Comparison of ENCODE assay signal across 26 cellular contexts in the genomic region with DNA sequence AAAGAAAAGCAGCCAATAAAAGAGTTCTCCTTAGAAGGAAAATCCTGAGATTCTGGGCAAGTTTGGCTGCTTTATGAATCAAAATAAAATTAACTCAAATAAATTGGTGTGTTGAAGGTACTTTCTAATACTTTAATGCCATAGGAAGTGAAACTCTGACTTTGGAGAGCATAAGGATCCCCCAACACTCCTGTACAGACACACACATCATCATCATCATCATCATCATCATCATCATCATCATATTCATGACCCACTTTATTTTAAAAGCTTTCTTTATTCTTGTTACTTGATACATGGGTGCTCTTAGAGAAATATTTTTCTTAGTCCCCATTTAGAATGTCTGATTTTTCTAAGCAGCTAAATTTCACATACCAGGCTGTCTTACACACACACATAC.
"Had no signal": no experiment of that assay in that cellular context is flagged by ENCODE, and none has a peak within 500 bp of the region (broad histone marks: within the 10 kb centered on the region; RNA-seq: fewer than 3 reads in every experiment).

No MANE protein-coding gene starts in this region.

- DNase-seq: activated CD4-positive, alpha-beta memory T cell treated with anti-CD3 and anti-CD28 coated beads for 36 hours; activated CD4-positive, alpha-beta T cell treated with anti-CD3 and anti-CD28 coated beads, Interleukin-2, amount 10 ng/mL, durations not matched to agents 24 days and 14 days; activated CD8-positive, alpha-beta memory T cell treated with anti-CD3 and anti-CD28 coated beads, Interleukin-2, amount 50 U/mL, for 48 hours; activated gamma-delta T cell; activated naive CD4-positive, alpha-beta T cell treated with anti-CD3 and anti-CD28 coated beads, Interleukin-2, amount 10 ng/mL, durations not matched to agents 7 days and 5 days; activated naive CD8-positive, alpha-beta T cell treated with anti-CD3 and anti-CD28 coated beads, Interleukin-2, amount 10 ng/mL, durations not matched to agents 7 days and 5 days; activated T-cell treated with anti-CD3 and anti-CD28 coated beads, Interleukin-2, amount 50 U/mL, for 24 hours; cerebellar nuclear complex; colonic mucosa; effector CD8-positive, alpha-beta T cell; erythroblast; gastrocnemius medialis; glutamatergic neuron; left ventricle myocardium superior; naive thymus-derived CD4-positive, alpha-beta T cell; nucleus accumbens; stimulated activated CD4-positive, alpha-beta T cell treated with anti-CD3 and anti-CD28 coated beads, Interleukin-15, amount 100 ng/mL, for 24 hours; stimulated activated naive CD4-positive, alpha-beta T cell treated with Interleukin-2 at 50 U/mL for 16 hours; transverse colon had no signal

- H3K9me3 ChIP-seq: ascending aorta, colonic mucosa, gastrocnemius medialis, right atrium auricular region, transverse colon had no signal

- H3K4me3 ChIP-seq: ascending aorta, cardiac muscle cell, colonic mucosa, gastrocnemius medialis, right atrium auricular region, transverse colon had no signal

- H3K27me3 ChIP-seq: ascending aorta, cardiac muscle cell, colonic mucosa, gastrocnemius medialis, right atrium auricular region, transverse colon had no signal

- ATAC-seq: activated CD4-positive, CD25-positive, alpha-beta regulatory T cell treated with anti-CD3 and anti-CD28 coated beads, Interleukin-2, amount 50 U/mL, for 24 hours; gastrocnemius medialis; left ventricle myocardium superior; naive thymus-derived CD4-positive, alpha-beta T cell had no signal

- H3K36me3 ChIP-seq: ascending aorta, cardiac muscle cell, colonic mucosa, gastrocnemius medialis, right atrium auricular region, transverse colon had no signal

- H3K4me1 Mint-ChIP-seq: activated CD4-positive, alpha-beta T cell treated with anti-CD3 and anti-CD28 coated beads, Interleukin-2, amount 10 ng/mL, durations not matched to agents 24 days and 14 days; activated naive CD4-positive, alpha-beta T cell treated with anti-CD3 and anti-CD28 coated beads, Interleukin-2, amount 10 ng/mL, durations not matched to agents 7 days and 5 days; activated naive CD8-positive, alpha-beta T cell treated with anti-CD3 and anti-CD28 coated beads, Interleukin-2, amount 10 ng/mL, durations not matched to agents 7 days and 5 days; brain; naive thymus-derived CD4-positive, alpha-beta T cell had no signal

- H3K27ac Mint-ChIP-seq: activated CD4-positive, alpha-beta memory T cell treated with anti-CD3 and anti-CD28 coated beads for 36 hours; activated CD4-positive, alpha-beta T cell treated with anti-CD3 and anti-CD28 coated beads, Interleukin-2, amount 10 ng/mL, durations not matched to agents 24 days and 14 days; activated naive CD4-positive, alpha-beta T cell treated with anti-CD3 and anti-CD28 coated beads, Interleukin-2, amount 10 ng/mL, durations not matched to agents 7 days and 5 days; activated naive CD8-positive, alpha-beta T cell treated with anti-CD3 and anti-CD28 coated beads, Interleukin-2, amount 10 ng/mL, durations not matched to agents 7 days and 5 days; activated T-cell treated with anti-CD3 and anti-CD28 coated beads, Interleukin-2, amount 50 U/mL, for 24 hours; brain; mesothelial cell of epicardium; naive thymus-derived CD4-positive, alpha-beta T cell had no signal

- FAIRE-seq: islet of Langerhans had no signal

- H3K36me3 Mint-ChIP-seq: activated CD4-positive, alpha-beta memory T cell treated with anti-CD3 and anti-CD28 coated beads for 36 hours; activated naive CD4-positive, alpha-beta T cell treated with anti-CD3 and anti-CD28 coated beads, Interleukin-2, amount 10 ng/mL, durations not matched to agents 7 days and 5 days; activated naive CD8-positive, alpha-beta T cell treated with anti-CD3 and anti-CD28 coated beads, Interleukin-2, amount 10 ng/mL, durations not matched to agents 7 days and 5 days; brain; mesothelial cell of epicardium; naive thymus-derived CD4-positive, alpha-beta T cell had no signal

- H3K27ac ChIP-seq: ascending aorta, cardiac muscle cell, colonic mucosa, gastrocnemius medialis, right atrium auricular region, transverse colon had no signal

- H3K9me3 Mint-ChIP-seq: activated CD4-positive, alpha-beta T cell treated with anti-CD3 and anti-CD28 coated beads, Interleukin-2, amount 10 ng/mL, durations not matched to agents 24 days and 14 days; activated naive CD8-positive, alpha-beta T cell treated with anti-CD3 and anti-CD28 coated beads, Interleukin-2, amount 10 ng/mL, durations not matched to agents 7 days and 5 days; brain; mesothelial cell of epicardium had no signal

- H3K4me1 ChIP-seq: ascending aorta, colonic mucosa, gastrocnemius medialis, right atrium auricular region, transverse colon had no signal

- H3K27me3 Mint-ChIP-seq: activated CD4-positive, alpha-beta memory T cell treated with anti-CD3 and anti-CD28 coated beads for 36 hours; activated CD4-positive, alpha-beta T cell treated with anti-CD3 and anti-CD28 coated beads, Interleukin-2, amount 10 ng/mL, durations not matched to agents 24 days and 14 days; activated naive CD4-positive, alpha-beta T cell treated with anti-CD3 and anti-CD28 coated beads, Interleukin-2, amount 10 ng/mL, durations not matched to agents 7 days and 5 days; activated naive CD8-positive, alpha-beta T cell treated with anti-CD3 and anti-CD28 coated beads, Interleukin-2, amount 10 ng/mL, durations not matched to agents 7 days and 5 days; activated T-cell treated with anti-CD3 and anti-CD28 coated beads, Interleukin-2, amount 50 U/mL, for 24 hours; brain; naive thymus-derived CD4-positive, alpha-beta T cell had no signal

- H3K4me3 Mint-ChIP-seq: activated CD4-positive, alpha-beta memory T cell treated with anti-CD3 and anti-CD28 coated beads for 36 hours; activated CD4-positive, alpha-beta T cell treated with anti-CD3 and anti-CD28 coated beads, Interleukin-2, amount 10 ng/mL, durations not matched to agents 24 days and 14 days; activated naive CD4-positive, alpha-beta T cell treated with anti-CD3 and anti-CD28 coated beads, Interleukin-2, amount 10 ng/mL, durations not matched to agents 7 days and 5 days; activated naive CD8-positive, alpha-beta T cell treated with anti-CD3 and anti-CD28 coated beads, Interleukin-2, amount 10 ng/mL, durations not matched to agents 7 days and 5 days; activated T-cell treated with anti-CD3 and anti-CD28 coated beads, Interleukin-2, amount 50 U/mL, for 24 hours; brain; mesothelial cell of epicardium; naive thymus-derived CD4-positive, alpha-beta T cell had no signal
